Comparison of ENCODE assay signal across 26 cellular contexts in genomic region chr5:66669862-66670195, GRCh38.
"Had no signal": no experiment of that assay in that cellular context is flagged by ENCODE, and none has a peak within 500 bp of the region (broad histone marks: within the 10 kb centered on the region; RNA-seq: fewer than 3 reads in every experiment).

No MANE protein-coding gene starts in this region.

- H3K4me3 ChIP-seq: esophagus squamous epithelium, heart right ventricle, neural progenitor cell, prostate gland, right atrium auricular region, smooth muscle cell, suprapubic skin, transverse colon had no signal

- H3K27ac ChIP-seq: esophagus squamous epithelium, heart right ventricle, neural progenitor cell, prostate gland, right atrium auricular region, suprapubic skin, transverse colon had no signal

- H3K36me3 ChIP-seq: esophagus squamous epithelium, heart right ventricle, neural progenitor cell, prostate gland, right atrium auricular region, suprapubic skin, transverse colon had no signal

- ATAC-seq: naive thymus-derived CD4-positive, alpha-beta T cell; sciatic nerve; stimulated activated naive CD8-positive, alpha-beta T cell treated with anti-CD3 and anti-CD28 coated beads, Interleukin-15, amount 100 ng/mL, for 72 hours had no signal

- H3K27me3 ChIP-seq: esophagus squamous epithelium, heart right ventricle, neural progenitor cell, right atrium auricular region, suprapubic skin had no signal

- H3K9me3 ChIP-seq: esophagus squamous epithelium, heart right ventricle, prostate gland, right atrium auricular region, suprapubic skin, transverse colon had no signal

- DNase-seq: effector memory CD4-positive, alpha-beta T cell; esophagus squamous epithelium; foreskin melanocyte; glutamatergic neuron; heart right ventricle; hippocampal formation; left cardiac atrium; left ventricle myocardium superior; mesenchymal stem cell; naive thymus-derived CD4-positive, alpha-beta T cell; stimulated activated CD4-positive, alpha-beta T cell treated with anti-CD3 and anti-CD28 coated beads, Interleukin-12 subunit alpha, Interleukin-12 subunit beta, amount 100 ng/mL, for 4 hours; stimulated activated CD4-positive, alpha-beta T cell treated with anti-CD3 and anti-CD28 coated beads, Interleukin-1b, Interleukin-23, amount 100 ng/mL, for 48 hours; stimulated activated CD4-positive, alpha-beta T cell treated with anti-CD3 and anti-CD28 coated beads, Interleukin-4, amount 100 ng/mL, for 1 hour; stimulated activated CD8-positive, alpha-beta memory T cell treated with anti-CD3 and anti-CD28 coated beads, Interleukin-4, amount 100 ng/mL, for 48 hours; stimulated activated naive CD4-positive, alpha-beta T cell; stimulated activated naive CD8-positive, alpha-beta T cell treated with anti-CD3 and anti-CD28 coated beads, Interleukin-15, amount 100 ng/mL, for 72 hours; transverse colon had no signal

- FAIRE-seq: colon, endothelial cell of umbilical vein, islet of Langerhans had no signal

- H3K4me1 ChIP-seq: prostate gland, transverse colon had no signal
